In the genomic region with DNA sequence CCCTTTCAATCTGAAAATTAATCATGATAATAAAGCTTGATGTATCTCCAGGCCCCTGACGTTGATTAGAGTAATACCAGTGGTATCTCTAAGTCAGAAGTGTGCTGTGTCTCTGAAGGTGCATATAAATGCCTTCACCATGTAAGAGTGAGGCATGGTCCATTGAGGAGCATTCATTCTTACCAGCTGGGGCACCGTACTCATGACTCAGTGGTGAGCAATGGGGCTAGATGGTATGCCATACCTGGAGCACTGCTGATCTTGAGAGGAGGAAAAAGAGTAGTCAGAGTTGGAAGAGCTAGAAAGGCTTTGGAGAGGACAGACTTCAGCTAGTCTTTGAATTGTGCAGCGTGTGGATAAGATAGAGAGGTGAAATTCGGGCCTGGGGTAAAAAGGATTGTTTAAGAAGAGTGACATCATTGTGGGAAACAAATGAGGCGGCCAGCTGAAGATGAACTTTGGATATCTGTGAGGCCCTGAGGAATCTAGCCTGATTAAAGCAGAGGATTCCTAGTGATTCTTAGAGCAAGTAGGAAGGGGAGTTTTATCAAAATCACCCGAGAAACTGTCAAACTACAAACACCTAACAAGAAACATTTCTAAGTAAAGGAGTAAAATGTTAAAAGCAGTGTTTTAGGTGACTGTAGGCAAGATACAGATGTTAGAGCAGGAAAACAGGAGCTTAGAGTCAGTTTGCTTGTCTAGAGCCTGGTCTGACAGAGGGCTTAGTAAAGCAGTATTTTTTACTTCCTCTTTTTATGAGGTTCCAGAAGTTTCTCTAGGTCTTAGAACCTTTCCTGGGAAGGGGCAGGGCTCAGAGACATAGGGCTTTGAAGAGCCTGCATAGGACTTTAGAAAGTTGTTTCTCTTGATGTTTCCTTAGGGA, we compare ENCODE assay signal across 9 cellular contexts. TPM values are rescaled to one million over a fixed set of nuclear protein-coding genes. Genes with fewer than 3 reads are reported as not detected.
DNase-seq lines count a peak whose midpoint lies in the region; ATAC-seq lines count a peak whose summit lies in the region.
"Had no signal": no experiment of that assay in that cellular context is flagged by ENCODE, and none has a peak within 500 bp of the region (broad histone marks: within the 10 kb centered on the region; RNA-seq: fewer than 3 reads in every experiment).

No MANE protein-coding gene starts in this region.

- no peaks in the 10 kb centered on the region for H3K9me3 Mint-ChIP-seq in dendritic cell treated with granulocyte-macrophage colony-stimulating factor and Interleukin-4, amounts not matched to agents 40 ng/mL and 50 ng/mL, for 4 days
- H3K9me3 Mint-ChIP-seq: activated naive CD8-positive, alpha-beta T cell treated with anti-CD3 and anti-CD28 coated beads, Interleukin-2, amount 10 ng/mL, durations not matched to agents 7 days and 5 days had no signal

- peaks cover 11% of the 10 kb centered on the region for H3K36me3 Mint-ChIP-seq in dendritic cell treated with granulocyte-macrophage colony-stimulating factor and Interleukin-4, amounts not matched to agents 40 ng/mL and 50 ng/mL, for 4 days (ENCODE audit: low read depth)

- H3K27ac Mint-ChIP-seq in dendritic cell treated with granulocyte-macrophage colony-stimulating factor and Interleukin-4, amounts not matched to agents 40 ng/mL and 50 ng/mL, for 4 days, result peak overlapping the region; percentile 82
- H3K27ac Mint-ChIP-seq: activated naive CD8-positive, alpha-beta T cell treated with anti-CD3 and anti-CD28 coated beads, Interleukin-2, amount 10 ng/mL, durations not matched to agents 7 days and 5 days had no signal

- ATAC-seq in GM19351 (IDR thresholded peaks at IDR 0.05; ENCODE audit: unreplicated experiment) (peak; percentile 50), HG03135 (IDR thresholded peaks at IDR 0.05; ENCODE audit: unreplicated experiment) (no peak)

- peak; percentile 34 for DNase-seq in LHCN-M2 (ENCODE audit: low read depth)
- DNase-seq in renal cortical epithelial cell (ENCODE audit: low read depth), result peak; percentile 80
- no peak for DNase-seq in NCI-H2029 (lab: John Stamatoyannopoulos, UW)
- no peak for DNase-seq in NCI-H774 (lab: John Stamatoyannopoulos, UW)
- no peak for DNase-seq in posterior vena cava (ENCODE audit: low spot score)
- DNase-seq: activated naive CD8-positive, alpha-beta T cell treated with anti-CD3 and anti-CD28 coated beads, Interleukin-2, amount 10 ng/mL, durations not matched to agents 7 days and 5 days had no signal

- H3K4me3 Mint-ChIP-seq in dendritic cell treated with granulocyte-macrophage colony-stimulating factor and Interleukin-4, amounts not matched to agents 40 ng/mL and 50 ng/mL, for 4 days, result no peak overlapping the region

- no peaks in the 10 kb centered on the region for H3K27me3 Mint-ChIP-seq in dendritic cell treated with granulocyte-macrophage colony-stimulating factor and Interleukin-4, amounts not matched to agents 40 ng/mL and 50 ng/mL, for 4 days
- H3K27me3 Mint-ChIP-seq: activated naive CD8-positive, alpha-beta T cell treated with anti-CD3 and anti-CD28 coated beads, Interleukin-2, amount 10 ng/mL, durations not matched to agents 7 days and 5 days had no signal

- intact Hi-C loops in dendritic cell treated with granulocyte-macrophage colony-stimulating factor and Interleukin-4, amounts not matched to agents 40 ng/mL and 50 ng/mL, for 4 days (cut with micrococcal nuclease), result no loop called here
- intact Hi-C loops in posterior vena cava (cut with DNase I), result loop anchor here in 1 of 2 donors (2.0 kb wide), 1 partner anchor 60 kb away; no protein-coding TSS in a partner anchor

- peaks cover 74% of the 10 kb centered on the region for H3K4me1 Mint-ChIP-seq in dendritic cell treated with granulocyte-macrophage colony-stimulating factor and Interleukin-4, amounts not matched to agents 40 ng/mL and 50 ng/mL, for 4 days (ENCODE audit: low read depth)

RNA-seq across cellular contexts. Expression of a gene that starts 13.6 kb away (rescaled TPM):
- total RNA-seq in LHCN-M2 (2014; rRNA removed), result 30.8 and 32.3 TPM in 2 replicates
- polyA plus RNA-seq in LHCN-M2 (2012), result 14.0 TPM
- total RNA-seq in renal cortical epithelial cell, result 71.9 and 106 TPM in 2 replicates
- total RNA-seq in posterior vena cava, result 10 to 100 TPM; 44.4 to 47.1 TPM

Comparison
In these comparisons a context has a peak if more than half of its experiments do, and no peak if none do; other contexts are left out.
1. DNase-seq: peak in LHCN-M2 (single experiment) and renal cortical epithelial cell (single experiment); none in NCI-H2029 (single experiment), NCI-H774 (single experiment) and posterior vena cava (single experiment).